In genomic region chr4:1008840-1009646, GRCh38 we compare ENCODE assay signal across 8 cellular contexts. TPM values are rescaled to one million over a fixed set of nuclear protein-coding genes. Genes with fewer than 3 reads are reported as not detected.
DNase-seq lines count a peak whose midpoint lies in the region; ATAC-seq and TF ChIP-seq lines count a peak whose summit lies in the region.

No MANE protein-coding gene starts in this region.

- H3K27me3 Mint-ChIP-seq in naive thymus-derived CD8-positive, alpha-beta T cell = peaks cover 10 to 50% (median 29%) of the 10 kb centered on the region in 5 donors

- POLR2A ChIA-PET in AG04450 (lab: Yijun Ruan, JAX) = no interaction called here
- POLR2A ChIA-PET in naive thymus-derived CD8-positive, alpha-beta T cell (lab: Charles Lee) = interaction anchor here (0.6 to 3.2 kb wide), 5 partner anchors 22 to 714 kb away, joined by 3 to 12 read pairs (median 3); partner anchors contain the start of genes IDUA and RNF212

- ATAC-seq in naive thymus-derived CD8-positive, alpha-beta T cell = peak in 1 of 2 donors; percentile 14
- ATAC-seq in GM21515 (IDR thresholded peaks at IDR 0.05; ENCODE audit: unreplicated experiment) (no peak), HG02870 (IDR thresholded peaks at IDR 0.05; ENCODE audit: unreplicated experiment) (no peak)

- DNase-seq in AG04450 (ENCODE audit: low read depth, low spot score) (no peak), HAP-1 (ENCODE audit: low spot score in 2 of 2) (no peak), NCI-H1092 treated with DMSO at 0.1 percent for 48 hours (lab: John Stamatoyannopoulos, UW) (no peak)
- DNase-seq in naive thymus-derived CD8-positive, alpha-beta T cell = peak in 8 of 10 donors; percentile 27 to 72 (median 39)

- H3K9me3 Mint-ChIP-seq in naive thymus-derived CD8-positive, alpha-beta T cell = no peaks in the 10 kb centered on the region

- H3K9me3 ChIP-seq in AG04450 (ENCODE audit: control insufficient read depth, insufficient read depth, low read length) (peaks cover 12% of the 10 kb centered on the region), HAP-1 (0 out of 2 replicates have a peak, but pooled peaks cover 4% of the 10 kb centered on the region), duodenal mucosa (ENCODE audit: control insufficient read depth in 1 of 2, low read length in 2 of 2) (no peaks in the 10 kb centered on the region)

- H3K36me3 ChIP-seq in HAP-1 (replicated peaks) (peaks cover 10% of the 10 kb centered on the region), duodenal mucosa (ENCODE audit: control insufficient read depth in 1 of 2, insufficient read depth in 2 of 2, low read length in 2 of 2) (no peaks in the 10 kb centered on the region)

- peak overlapping the region; percentile 63 to 70 for H3K9ac ChIP-seq in duodenal mucosa (ENCODE audit: low read depth in 1 of 2, low read length in 2 of 2)

- peak overlapping the region; percentile 66 to 96 (median 81) for H3K4me3 Mint-ChIP-seq in naive thymus-derived CD8-positive, alpha-beta T cell

- H3K4me1 ChIP-seq in HAP-1 (peaks cover 13% of the 10 kb centered on the region), duodenal mucosa (ENCODE audit: control insufficient read depth in 1 of 2, insufficient read depth in 2 of 2, low read length in 2 of 2) (peaks cover 14 to 20% of the 10 kb centered on the region in 2 donors)

- TF ChIP-seq CTCF in AG04450 (IDR thresholded peaks at IDR 0.05; ENCODE audit: low read depth, low read length) (no peak), VCaP (conservative IDR thresholded peaks at IDR 0.05) (no peak)

- CTCF ChIA-PET in AG04450 (lab: Charles Lee) = no interaction called here

- H3K4me1 Mint-ChIP-seq in naive thymus-derived CD8-positive, alpha-beta T cell = peaks cover 7 to 19% (median 17%) of the 10 kb centered on the region in 4 donors

- peaks cover 0 to 5% (median 3%) of the 10 kb centered on the region in 3 donors for H3K36me3 Mint-ChIP-seq in naive thymus-derived CD8-positive, alpha-beta T cell

- peak overlapping the region in 5 of 10 donors; percentile 43 to 80 (median 53) for H3K27ac Mint-ChIP-seq in naive thymus-derived CD8-positive, alpha-beta T cell

- H3K27me3 ChIP-seq in AG04450 (ENCODE audit: control insufficient read depth, insufficient read depth, low read length) (peaks cover 39% of the 10 kb centered on the region), HAP-1 (ENCODE audit: low read depth) (peaks cover 19% of the 10 kb centered on the region), duodenal mucosa (ENCODE audit: control insufficient read depth in 1 of 2, insufficient read depth in 2 of 2, low read length in 2 of 2) (peaks cover 32 to 34% of the 10 kb centered on the region in 2 donors)

- H3K4me3 ChIP-seq in AG04450 (ENCODE audit: low read depth, low read length) = peak overlapping the region; percentile 66
- peak overlapping the region; percentile 34 for H3K4me3 ChIP-seq in HAP-1
- H3K4me3 ChIP-seq in duodenal mucosa (ENCODE audit: low read depth in 1 of 2, low read length in 2 of 2) = peak overlapping the region; percentile 79

- H3K27ac ChIP-seq in AG04450 (ENCODE audit: low read depth, low read length) (no peak overlapping the region), VCaP (peak overlapping the region; percentile 67), duodenal mucosa (ENCODE audit: low read depth, low read length) (no peak overlapping the region)

- in situ Hi-C loops in HAP-1 (cut with MboI; ENCODE audit: low sequenced_read_pairs) = no loop called here

RNA-seq across cellular contexts. Expression of gene FGFRL1, which starts 2.4 kb away (rescaled TPM):
- 11.2 and 22.3 TPM in 2 replicates for polyA plus RNA-seq in AG04450 (2011; rRNA removed)
- polyA minus RNA-seq in AG04450 (2011; rRNA and poly(A)+ RNA removed) = 62.4 and 108 TPM in 2 replicates
- 10 to 100 TPM; 17.1 to 18.4 TPM for total RNA-seq in naive thymus-derived CD8-positive, alpha-beta T cell
- polyA plus RNA-seq in naive thymus-derived CD8-positive, alpha-beta T cell = 1 to 10 TPM in 1 of 3 donors, under 1 TPM in 2; 0.65 to 1.2 (median 0.73) TPM

RNA-seq across cellular contexts. Expression of gene SLC26A1, which starts 15.8 kb away (rescaled TPM):
- 0.05 and 0.06 TPM in 2 replicates for polyA plus RNA-seq in AG04450 (2011; rRNA removed)
- not detected in 2 replicates for polyA minus RNA-seq in AG04450 (2011; rRNA and poly(A)+ RNA removed)
- under 1 TPM; 0.39 to 0.44 TPM for total RNA-seq in naive thymus-derived CD8-positive, alpha-beta T cell
- polyA plus RNA-seq in naive thymus-derived CD8-positive, alpha-beta T cell = 1 to 10 TPM in 2 of 3 donors, under 1 TPM in 1; 0.72 to 1.3 (median 1.1) TPM

RNA-seq across cellular contexts. Expression of gene IDUA, which starts 22.2 kb away (rescaled TPM):
- 3.9 and 5.9 TPM in 2 replicates for polyA plus RNA-seq in AG04450 (2011; rRNA removed)
- 1.7 and 3.4 TPM in 2 replicates for polyA minus RNA-seq in AG04450 (2011; rRNA and poly(A)+ RNA removed)
- total RNA-seq in naive thymus-derived CD8-positive, alpha-beta T cell = 10 to 100 TPM; 74.8 to 79.1 TPM
- 10 to 100 TPM in 1 of 3 donors, 1 to 10 TPM in 2; 6.5 to 15.4 (median 9.6) TPM for polyA plus RNA-seq in naive thymus-derived CD8-positive, alpha-beta T cell

RNA-seq across cellular contexts. Expression of gene DGKQ, which starts 35.7 kb away (rescaled TPM):
- 4.5 and 6.0 TPM in 2 replicates for polyA plus RNA-seq in AG04450 (2011; rRNA removed)
- 3.0 and 3.5 TPM in 2 replicates for polyA minus RNA-seq in AG04450 (2011; rRNA and poly(A)+ RNA removed)
- 10 to 100 TPM; 37.4 to 39.9 TPM for total RNA-seq in naive thymus-derived CD8-positive, alpha-beta T cell
- 10 to 100 TPM in 2 of 3 donors, 1 to 10 TPM in 1; 2.2 to 17.3 (median 10.0) TPM for polyA plus RNA-seq in naive thymus-derived CD8-positive, alpha-beta T cell

Comparison
In these comparisons a context has a peak if more than half of its experiments do, and no peak if none do; other contexts are left out.
1. DNase-seq: peak in naive thymus-derived CD8-positive, alpha-beta T cell (8 of 10); none in AG04450 (single experiment), HAP-1 (0 of 2) and NCI-H1092 treated with DMSO at 0.1 percent for 48 hours (single experiment).
2. Peak in every context shown above with its lines, with median percentiles within 50 percentile points of each other: H3K4me3 ChIP-seq.